ENCODE assay signal across 1 cellular context in the genomic region with DNA sequence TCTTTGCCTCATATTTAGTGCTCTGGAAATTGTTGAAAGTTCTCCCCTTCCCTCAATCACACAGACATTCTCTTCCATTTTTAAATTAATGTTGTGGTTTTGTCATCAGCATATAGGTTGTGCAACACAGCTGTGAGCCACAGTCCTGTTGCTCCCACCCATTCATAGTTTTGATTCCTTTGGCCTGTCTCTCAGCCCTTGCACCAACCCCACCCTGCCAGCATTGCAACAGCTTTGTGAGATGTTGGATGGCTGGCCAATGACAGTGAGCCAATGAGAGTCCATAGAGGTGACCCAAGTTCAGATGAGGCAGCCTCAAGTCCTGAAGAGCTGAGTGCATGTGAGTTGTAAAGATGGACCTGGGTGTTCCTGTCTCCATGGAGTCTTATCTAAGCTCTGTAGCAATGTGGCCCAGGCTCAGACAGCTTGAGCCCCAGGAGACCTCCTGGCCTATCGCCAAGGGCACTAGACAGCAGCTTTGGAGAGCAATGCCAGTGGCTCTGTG.
TF ChIP-seq lines count a peak whose summit lies in the region.

No MANE protein-coding gene starts in this region.

TF ChIP-seq in HepG2, 621 proteins besides CTCF, POLR2A, EP300 and RAD21 (continued from another document):
- TF ChIP-seq, protein P1, sequence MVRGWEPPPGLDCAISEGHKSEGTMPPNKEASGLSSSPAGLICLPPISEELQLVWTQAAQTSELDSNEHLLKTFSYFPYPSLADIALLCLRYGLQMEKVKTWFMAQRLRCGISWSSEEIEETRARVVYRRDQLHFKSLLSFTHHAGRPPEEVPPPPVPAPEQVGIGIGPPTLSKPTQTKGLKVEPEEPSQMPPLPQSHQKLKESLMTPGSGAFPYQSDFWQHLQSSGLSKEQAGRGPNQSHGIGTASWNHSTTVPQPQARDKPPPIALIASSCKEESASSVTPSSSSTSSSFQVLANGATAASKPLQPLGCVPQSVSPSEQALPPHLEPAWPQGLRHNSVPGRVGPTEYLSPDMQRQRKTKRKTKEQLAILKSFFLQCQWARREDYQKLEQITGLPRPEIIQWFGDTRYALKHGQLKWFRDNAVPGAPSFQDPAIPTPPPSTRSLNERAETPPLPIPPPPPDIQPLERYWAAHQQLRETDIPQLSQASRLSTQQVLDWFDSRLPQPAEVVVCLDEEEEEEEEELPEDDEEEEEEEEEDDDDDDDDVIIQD (CRISPR knock-in tag; IDR thresholded peaks at IDR 0.05; ENCODE audit: low read depth), result no peak
- no peak for TF ChIP-seq ZNF589 (CRISPR knock-in tag; conservative IDR thresholded peaks at IDR 0.05)
